Comparison of ENCODE assay signal across 9 cellular contexts in genomic region chr16:4316732-4317461, GRCh38. TPM values are rescaled to one million over a fixed set of nuclear protein-coding genes. Genes with fewer than 3 reads are reported as not detected.
DNase-seq lines count a peak whose midpoint lies in the region; ATAC-seq lines count a peak whose summit lies in the region.
"Had no signal": no experiment of that assay in that cellular context is flagged by ENCODE, and none has a peak within 500 bp of the region (broad histone marks: within the 10 kb centered on the region; RNA-seq: fewer than 3 reads in every experiment).

No MANE protein-coding gene starts in this region.

- H3K27ac Mint-ChIP-seq in CD4-positive, alpha-beta memory T cell: no peak overlapping the region

- H3K9ac ChIP-seq in duodenal mucosa (ENCODE audit: low read depth in 1 of 2, low read length in 2 of 2) (peak overlapping the region; percentile 12 to 18), muscle layer of colon (ENCODE audit: low read length) (peak overlapping the region; percentile 19)

- H3K27me3 Mint-ChIP-seq in CD4-positive, alpha-beta memory T cell: peaks cover 7 to 11% of the 10 kb centered on the region in 2 donors

- ATAC-seq in HG03354 (IDR thresholded peaks at IDR 0.05; ENCODE audit: poor library complexity, severe bottlenecking, unreplicated experiment): no peak

- H3K9me3 Mint-ChIP-seq in CD4-positive, alpha-beta memory T cell: no peaks in the 10 kb centered on the region

- DNase-seq in ELF-1 (ENCODE audit: low read depth, low spot score) (peak; percentile 49), NCI-H345 treated with DMSO at 0.1 percent for 48 hours (lab: John Stamatoyannopoulos, UW; ENCODE audit: unreplicated experiment) (peak; percentile 62), AML-193 (lab: John Stamatoyannopoulos, UW) (no peak)
- no peak for DNase-seq in CD4-positive, alpha-beta memory T cell
- no peak for DNase-seq in stimulated activated CD4-positive, alpha-beta T cell treated with anti-CD3 and anti-CD28 coated beads, Interleukin-4, amount 100 ng/mL, for 4 hours

- H3K4me3 Mint-ChIP-seq in CD4-positive, alpha-beta memory T cell: peak overlapping the region in 4 of 8 donors; percentile 15 to 63 (median 25)

- H3K27me3 ChIP-seq in duodenal mucosa (ENCODE audit: control insufficient read depth in 1 of 2, insufficient read depth in 2 of 2, low read length in 2 of 2): peaks cover 17 to 31% of the 10 kb centered on the region in 2 donors
- no peaks in the 10 kb centered on the region for H3K27me3 ChIP-seq in muscle layer of colon (ENCODE audit: control insufficient read depth in 1 of 2, insufficient read depth in 2 of 2, low read length in 2 of 2)
- no peaks in the 10 kb centered on the region for H3K27me3 ChIP-seq in CD4-positive, alpha-beta memory T cell (ENCODE audit: insufficient read depth, low read length)

- peaks cover 11 to 39% of the 10 kb centered on the region in 2 donors for H3K4me1 ChIP-seq in duodenal mucosa (ENCODE audit: control insufficient read depth in 1 of 2, insufficient read depth in 2 of 2, low read length in 2 of 2)
- peaks cover 48% of the 10 kb centered on the region for H3K4me1 ChIP-seq in muscle layer of colon (ENCODE audit: insufficient read depth, low read length)
- peaks cover 23% of the 10 kb centered on the region for H3K4me1 ChIP-seq in CD4-positive, alpha-beta memory T cell (ENCODE audit: insufficient read depth, low read length)

- peaks cover 0 to 2% of the 10 kb centered on the region in 2 donors for H3K36me3 Mint-ChIP-seq in CD4-positive, alpha-beta memory T cell

- no peaks in the 10 kb centered on the region for H3K36me3 ChIP-seq in duodenal mucosa (ENCODE audit: control insufficient read depth in 1 of 2, insufficient read depth in 2 of 2, low read length in 2 of 2)
- H3K36me3 ChIP-seq in muscle layer of colon (ENCODE audit: insufficient read depth, low read length): no peaks in the 10 kb centered on the region
- H3K36me3 ChIP-seq in CD4-positive, alpha-beta memory T cell (ENCODE audit: insufficient read depth, low read length): no peaks in the 10 kb centered on the region

- H3K9me3 ChIP-seq in duodenal mucosa (ENCODE audit: control insufficient read depth in 1 of 2, low read length in 2 of 2): no peaks in the 10 kb centered on the region
- no peaks in the 10 kb centered on the region for H3K9me3 ChIP-seq in muscle layer of colon (ENCODE audit: low read length)
- H3K9me3 ChIP-seq in CD4-positive, alpha-beta memory T cell (ENCODE audit: control insufficient read depth in 1 of 2, low read length in 2 of 2): no peaks in the 10 kb centered on the region

- POLR2A ChIA-PET in CD4-positive, alpha-beta memory T cell (lab: Charles Lee; ENCODE audit: partially characterized antibody): no interaction called here

- CTCF ChIA-PET in CD4-positive, alpha-beta memory T cell (lab: Charles Lee; ENCODE audit: partially characterized antibody): no interaction called here

- H3K4me1 Mint-ChIP-seq in CD4-positive, alpha-beta memory T cell: peaks cover 9 to 22% (median 16%) of the 10 kb centered on the region in 4 donors

- peak overlapping the region; percentile 50 for H3K27ac ChIP-seq in duodenal mucosa (ENCODE audit: low read depth, low read length)
- peak overlapping the region; percentile 95 for H3K27ac ChIP-seq in muscle layer of colon (ENCODE audit: low read depth, low read length)
- H3K27ac ChIP-seq in CD4-positive, alpha-beta memory T cell (ENCODE audit: low read depth, low read length): no peak overlapping the region

- intact Hi-C loops in CD4-positive, alpha-beta memory T cell (cut with micrococcal nuclease): no loop called here

- peak overlapping the region; percentile 36 to 45 for H3K4me3 ChIP-seq in duodenal mucosa (ENCODE audit: low read depth in 1 of 2, low read length in 2 of 2)
- H3K4me3 ChIP-seq in muscle layer of colon (ENCODE audit: low read depth in 1 of 2, low read length in 2 of 2): peak overlapping the region; percentile 49 to 64
- H3K4me3 ChIP-seq in CD4-positive, alpha-beta memory T cell (ENCODE audit: low read length in 2 of 2): no peak overlapping the region

RNA-seq across cellular contexts. Expression of gene GLIS2, which starts 1.0 kb away (rescaled TPM):
- total RNA-seq in CD4-positive, alpha-beta memory T cell: under 1 TPM in 1 of 2 experiments, not detected in 1; 0.08 TPM
- polyA plus RNA-seq in CD4-positive, alpha-beta memory T cell: not detected

RNA-seq across cellular contexts. Expression of gene PAM16, which starts 34.2 kb away (rescaled TPM):
- total RNA-seq in CD4-positive, alpha-beta memory T cell: 10 to 100 TPM; 38.6 to 54.8 TPM
- 10 to 100 TPM; 34.6 to 34.8 TPM for polyA plus RNA-seq in CD4-positive, alpha-beta memory T cell

RNA-seq across cellular contexts. Expression of gene TFAP4, which starts 44.1 kb away (rescaled TPM):
- total RNA-seq in CD4-positive, alpha-beta memory T cell: 10 to 100 TPM; 25.2 to 27.3 TPM
- polyA plus RNA-seq in CD4-positive, alpha-beta memory T cell: under 1 TPM; 0.59 to 1.00 TPM

RNA-seq across cellular contexts. Expression of gene VASN, which starts 54.8 kb away (rescaled TPM):
- under 1 TPM; 0.11 to 0.29 TPM for total RNA-seq in CD4-positive, alpha-beta memory T cell
- under 1 TPM in 1 of 2 donors, not detected in 1; 0.16 TPM for polyA plus RNA-seq in CD4-positive, alpha-beta memory T cell
- total RNA-seq: T-helper 2 cell treated with Interferon-gamma antibody and Interleukin-4, amounts not matched to agents 100 ng/mL and 5 ng/mL, for 36 hours had no signal

Comparison
In these comparisons a context has a peak if more than half of its experiments do, and no peak if none do; other contexts are left out.
1. DNase-seq: peak in ELF-1 (single experiment) and NCI-H345 treated with DMSO at 0.1 percent for 48 hours (single experiment); none in CD4-positive, alpha-beta memory T cell (0 of 5), stimulated activated CD4-positive, alpha-beta T cell treated with anti-CD3 and anti-CD28 coated beads, Interleukin-4, amount 100 ng/mL, for 4 hours (0 of 2) and AML-193 (0 of 2).
2. H3K4me3 ChIP-seq: peak in duodenal mucosa (2 of 2) and muscle layer of colon (2 of 2); none in CD4-positive, alpha-beta memory T cell (0 of 2).